ENCODE assay signal across 19 cellular contexts in genomic region chr6:152356016-152356415, GRCh38.
"Had no signal": no experiment of that assay in that cellular context is flagged by ENCODE, and none has a peak within 500 bp of the region (broad histone marks: within the 10 kb centered on the region; RNA-seq: fewer than 3 reads in every experiment).

No MANE protein-coding gene starts in this region.

- H3K27me3 ChIP-seq: ascending aorta, body of pancreas, SJCRH30 had no signal

- H3K27ac ChIP-seq: ascending aorta, body of pancreas, SJCRH30 had no signal

- H3K4me2 ChIP-seq: SK-N-SH had no signal

- DNase-seq: activated CD4-positive, alpha-beta T cell treated with anti-CD3 and anti-CD28 coated beads for 48 hours; activated CD4-positive, alpha-beta T cell treated with anti-CD3 and anti-CD28 coated beads, Interleukin-2, amount 50 U/mL, for 4 hours; activated CD4-positive, CD25-positive, alpha-beta regulatory T cell treated with anti-CD3 and anti-CD28 coated beads, Interleukin-2, amount 50 U/mL, for 72 hours; activated CD8-positive, alpha-beta memory T cell treated with anti-CD3 and anti-CD28 coated beads, Interleukin-2, amount 50 U/mL, for 48 hours; activated naive CD4-positive, alpha-beta T cell treated with anti-CD3 and anti-CD28 coated beads, Interleukin-2, amount 50 U/mL, for 16 hours; activated naive CD8-positive, alpha-beta T cell treated with anti-CD3 and anti-CD28 coated beads, Interleukin-2, amount 10 ng/mL, durations not matched to agents 7 days and 5 days; activated T-cell treated with anti-CD3 and anti-CD28 coated beads, Interleukin-2, amount 50 U/mL, for 1 hour; amniotic stem cell; body of pancreas; NCI-H1436 treated with DMSO at 0.1 percent for 48 hours; NCI-H187 treated with DMSO at 0.1 percent for 48 hours; NCI-H2081 treated with DMSO at 0.1 percent for 48 hours; NCI-H2227 treated with DMSO at 0.1 percent for 48 hours; NCI-H446 treated with DMSO at 0.1 percent for 48 hours; NK-92 treated with Interleukin-12 subunit alpha and Interleukin-12 subunit beta, amount 100 ng/mL, for 24 hours; Right ventricle myocardium superior; SK-N-SH had no signal

- H3K9me3 ChIP-seq: ascending aorta, body of pancreas, SJCRH30, SK-N-SH had no signal

- ATAC-seq: body of pancreas had no signal

- H3K4me1 ChIP-seq: ascending aorta, body of pancreas had no signal

- H3K4me3 ChIP-seq: ascending aorta, body of pancreas, SJCRH30 had no signal

- H3K9ac ChIP-seq: SK-N-SH had no signal
